Comparison of ENCODE assay signal across 11 cellular contexts in genomic region chr3:192122832-192123594, GRCh38.
A peak's percentile ranks its signal among the peaks of the same experiment; 100 is the strongest.
DNase-seq lines count a peak whose midpoint lies in the region; ATAC-seq and TF ChIP-seq lines count a peak whose summit lies in the region.
"Had no signal": no experiment of that assay in that cellular context is flagged by ENCODE, and none has a peak within 500 bp of the region (broad histone marks: within the 10 kb centered on the region; RNA-seq: fewer than 3 reads in every experiment).

No MANE protein-coding gene starts in this region.

- DNase-seq in germinal center (ENCODE audit: low spot score) (peak; percentile 10), DMS153 treated with DMSO at 0.1 percent for 48 hours (lab: John Stamatoyannopoulos, UW; ENCODE audit: unreplicated experiment) (no peak), HCEC 1CT (no peak), MM.1S (no peak), foreskin keratinocyte (no peak)
- DNase-seq: activated CD4-positive, alpha-beta T cell treated with anti-CD3 and anti-CD28 coated beads, Interleukin-2, amount 50 U/mL, for 48 hours; DMS153 had no signal

- H3K4me3 ChIP-seq in MM.1S (ENCODE audit: low read length): no peak overlapping the region
- H3K4me3 ChIP-seq: heart left ventricle had no signal

- no peak overlapping the region for H3K27ac ChIP-seq in MM.1S (ENCODE audit: low read length)
- no peak overlapping the region for H3K27ac ChIP-seq in foreskin keratinocyte
- H3K27ac ChIP-seq: heart left ventricle had no signal

- H3K9me3 ChIP-seq in MM.1S (replicated peaks; ENCODE audit: insufficient read depth, low read length): no peaks in the 10 kb centered on the region
- H3K9me3 ChIP-seq: heart left ventricle had no signal

- H3F3A ChIP-seq in MM.1S (ENCODE audit: insufficient read depth, low read length): no peaks in the 10 kb centered on the region

- no peaks in the 10 kb centered on the region for H3K36me3 ChIP-seq in MM.1S (replicated peaks; ENCODE audit: insufficient read depth, low read length)
- H3K36me3 ChIP-seq: heart left ventricle had no signal

- no peak overlapping the region for H2AFZ ChIP-seq in MM.1S (ENCODE audit: low read length)

- H3K4me1 ChIP-seq in MM.1S (ENCODE audit: low read length) (no peaks in the 10 kb centered on the region), foreskin keratinocyte (no peaks in the 10 kb centered on the region)

- ATAC-seq in GM18870 (IDR thresholded peaks at IDR 0.05; ENCODE audit: unreplicated experiment) (peak; percentile 91), GM21737 (IDR thresholded peaks at IDR 0.05; ENCODE audit: unreplicated experiment) (peak; percentile 71), HG03432 (IDR thresholded peaks at IDR 0.05; ENCODE audit: unreplicated experiment) (peak; percentile 91), foreskin keratinocyte (no peak)

- no peak for TF ChIP-seq CTCF in MM.1S (IDR thresholded peaks at IDR 0.05; ENCODE audit: low read length)
- no peak for TF ChIP-seq CTCF in foreskin keratinocyte (conservative IDR thresholded peaks at IDR 0.05)

- H3K4me2 ChIP-seq in MM.1S (ENCODE audit: low read depth, low read length): no peak overlapping the region

- no peaks in the 10 kb centered on the region for H4K20me1 ChIP-seq in MM.1S (ENCODE audit: insufficient read depth, low read length)

- no peaks in the 10 kb centered on the region for H3K9me2 ChIP-seq in MM.1S (replicated peaks; ENCODE audit: insufficient read depth, low read length)

- no peaks in the 10 kb centered on the region for H3K79me2 ChIP-seq in MM.1S (ENCODE audit: low read length)

- H3K9ac ChIP-seq in MM.1S (ENCODE audit: low read length): no peak overlapping the region

- H3K27me3 ChIP-seq in MM.1S (replicated peaks; ENCODE audit: insufficient read depth, low read length) (no peaks in the 10 kb centered on the region), foreskin keratinocyte (no peaks in the 10 kb centered on the region)
- H3K27me3 ChIP-seq: heart left ventricle had no signal
